ENCODE assay signal across 8 cellular contexts in genomic region chr18:51028201-51028805, GRCh38. TPM values are rescaled to one million over a fixed set of nuclear protein-coding genes. Genes with fewer than 3 reads are reported as not detected.
A peak's percentile ranks its signal among the peaks of the same experiment; 100 is the strongest.
DNase-seq lines count a peak whose midpoint lies in the region; ATAC-seq and TF ChIP-seq lines count a peak whose summit lies in the region.

No MANE protein-coding gene starts in this region.

- ATAC-seq in activated CD8-positive, alpha-beta T cell treated with anti-CD3 and anti-CD28 coated beads, Interleukin-2, amount 10 ng/mL, durations not matched to agents 7 days and 5 days: no peak
- no peak for ATAC-seq in natural killer cell
- no peak for ATAC-seq in HG02970 (IDR thresholded peaks at IDR 0.05; ENCODE audit: low FRiP score, unreplicated experiment)

- CTCF ChIA-PET in activated CD8-positive, alpha-beta T cell treated with anti-CD3 and anti-CD28 coated beads, Interleukin-2, amount 10 ng/mL, durations not matched to agents 7 days and 5 days (lab: Charles Lee): interaction anchor here (0.6 to 2.4 kb wide), 7 partner anchors 8 to 82 kb away, joined by 3 to 12 read pairs (median 3); no protein-coding TSS in a partner anchor

- TF ChIP-seq CTCF in natural killer cell (IDR thresholded peaks at IDR 0.05): no peak

- peaks cover 4% of the 10 kb centered on the region for H3K9me3 Mint-ChIP-seq in activated CD8-positive, alpha-beta T cell treated with anti-CD3 and anti-CD28 coated beads, Interleukin-2, amount 10 ng/mL, durations not matched to agents 7 days and 5 days (ENCODE audit: insufficient read depth)
- H3K9me3 Mint-ChIP-seq in natural killer cell: no peaks in the 10 kb centered on the region

- H3K27me3 Mint-ChIP-seq in activated CD8-positive, alpha-beta T cell treated with anti-CD3 and anti-CD28 coated beads, Interleukin-2, amount 10 ng/mL, durations not matched to agents 7 days and 5 days (ENCODE audit: low read depth): no peaks in the 10 kb centered on the region
- no peaks in the 10 kb centered on the region for H3K27me3 Mint-ChIP-seq in natural killer cell (ENCODE audit: low read depth in 2 of 2)

- DNase-seq in NCI-H2227 (lab: John Stamatoyannopoulos, UW; ENCODE audit: unreplicated experiment) (peak; percentile 15), NCI-H2227 treated with DMSO at 0.1 percent for 48 hours (lab: John Stamatoyannopoulos, UW) (no peak), HT1080 (ENCODE audit: low read depth) (peak; percentile 28), natural killer cell (no peak), mucosa of gallbladder (ENCODE audit: low spot score) (no peak), germinal center (ENCODE audit: low spot score) (no peak)
- peak; percentile 38 for DNase-seq in activated CD8-positive, alpha-beta T cell treated with anti-CD3 and anti-CD28 coated beads, Interleukin-2, amount 10 ng/mL, durations not matched to agents 7 days and 5 days

- H3K27ac Mint-ChIP-seq in activated CD8-positive, alpha-beta T cell treated with anti-CD3 and anti-CD28 coated beads, Interleukin-2, amount 10 ng/mL, durations not matched to agents 7 days and 5 days: no peak overlapping the region
- H3K27ac Mint-ChIP-seq in natural killer cell: peak overlapping the region; percentile 86 to 90

- intact Hi-C loops in natural killer cell (cut with micrococcal nuclease): no loop called here

- H3K36me3 Mint-ChIP-seq in activated CD8-positive, alpha-beta T cell treated with anti-CD3 and anti-CD28 coated beads, Interleukin-2, amount 10 ng/mL, durations not matched to agents 7 days and 5 days (ENCODE audit: low read depth): peaks cover 33% of the 10 kb centered on the region
- no peaks in the 10 kb centered on the region for H3K36me3 Mint-ChIP-seq in natural killer cell

- peak overlapping the region; percentile 93 for H3K4me3 Mint-ChIP-seq in activated CD8-positive, alpha-beta T cell treated with anti-CD3 and anti-CD28 coated beads, Interleukin-2, amount 10 ng/mL, durations not matched to agents 7 days and 5 days
- H3K4me3 Mint-ChIP-seq in natural killer cell: peak overlapping the region; percentile 92

- H3K4me1 Mint-ChIP-seq in activated CD8-positive, alpha-beta T cell treated with anti-CD3 and anti-CD28 coated beads, Interleukin-2, amount 10 ng/mL, durations not matched to agents 7 days and 5 days (ENCODE audit: low read depth): peaks cover 44% of the 10 kb centered on the region
- H3K4me1 Mint-ChIP-seq in natural killer cell: peaks cover 40 to 45% of the 10 kb centered on the region in 2 donors

- POLR2A ChIA-PET in activated CD8-positive, alpha-beta T cell treated with anti-CD3 and anti-CD28 coated beads, Interleukin-2, amount 10 ng/mL, durations not matched to agents 7 days and 5 days (lab: Charles Lee): interaction anchor here (3.1 to 4.0 kb wide), 3 partner anchors 12 to 150 kb away, joined by 24 to 38 read pairs (median 35); partner anchors contain the start of genes ELAC1 and ME2

RNA-seq across cellular contexts. Expression of gene SMAD4, which starts 1.7 kb away (rescaled TPM):
- 83.6 and 87.2 TPM in 2 replicates for total RNA-seq in HT1080 (2014; rRNA removed; shearing (Covaris generic))
- 51.8 and 64.7 TPM in 2 replicates for polyA plus RNA-seq in HT1080 (2015; cell fraction: cytosol; rRNA removed)
- 105 and 117 TPM in 2 replicates for polyA plus RNA-seq in HT1080 (2015; cell fraction: nucleus; rRNA removed)
- total RNA-seq in activated CD8-positive, alpha-beta T cell treated with anti-CD3 and anti-CD28 coated beads, Interleukin-2, amount 10 ng/mL, durations not matched to agents 7 days and 5 days: 10 to 100 TPM; 76.9 to 77.6 TPM
- total RNA-seq in natural killer cell (10 to 100 TPM; 63.4 to 92.7 (median 73.8) TPM), mucosa of gallbladder (108 TPM)

Comparison
In these comparisons a context has a peak if more than half of its experiments do, and no peak if none do; other contexts are left out.
1. DNase-seq: peak in NCI-H2227 (single experiment), HT1080 (single experiment) and activated CD8-positive, alpha-beta T cell treated with anti-CD3 and anti-CD28 coated beads, Interleukin-2, amount 10 ng/mL, durations not matched to agents 7 days and 5 days (single experiment); none in NCI-H2227 treated with DMSO at 0.1 percent for 48 hours (single experiment), natural killer cell (single experiment), mucosa of gallbladder (single experiment) and germinal center (single experiment).